Comparison of ENCODE assay signal across 37 cellular contexts in the genomic region with DNA sequence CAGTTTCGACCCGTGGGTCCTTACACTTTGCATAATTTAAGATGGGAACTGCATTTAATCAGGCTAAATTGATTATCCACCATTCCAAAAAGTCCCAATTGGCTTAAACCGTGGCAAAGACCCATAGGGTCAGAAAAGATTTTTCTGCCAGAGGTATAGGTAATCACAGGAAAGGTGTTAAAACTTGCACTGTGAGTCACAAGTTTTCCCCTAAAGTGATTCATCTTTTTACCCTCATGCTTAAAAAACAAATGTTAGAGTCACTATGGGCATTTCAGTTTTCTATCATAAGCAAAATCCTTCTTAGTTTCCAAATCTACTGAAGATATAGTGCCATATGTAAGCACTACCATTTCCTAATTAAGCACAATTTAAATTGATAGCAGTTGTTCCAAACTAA.
"Had no signal": no experiment of that assay in that cellular context is flagged by ENCODE, and none has a peak within 500 bp of the region (broad histone marks: within the 10 kb centered on the region; RNA-seq: fewer than 3 reads in every experiment).

No MANE protein-coding gene starts in this region.

- H3K36me3 Mint-ChIP-seq: activated naive CD8-positive, alpha-beta T cell treated with anti-CD3 and anti-CD28 coated beads for 36 hours had no signal

- ATAC-seq: activated CD8-positive, alpha-beta T cell treated with anti-CD3 and anti-CD28 coated beads for 36 hours; activated T-cell treated with anti-CD3 and anti-CD28 coated beads, Interleukin-2, amount 50 U/mL, for 4 hours; PC-3 had no signal

- H3K4me1 ChIP-seq: ascending aorta, Peyer's patch had no signal

- H3K27me3 Mint-ChIP-seq: activated B cell treated with CpG ODN at 0.5 μM for 24 hours; activated CD8-positive, alpha-beta T cell treated with anti-CD3 and anti-CD28 coated beads for 36 hours; activated naive CD8-positive, alpha-beta T cell treated with anti-CD3 and anti-CD28 coated beads for 36 hours had no signal

- DNase-seq: activated B cell treated with CpG ODN at 0.5 μM for 24 hours; activated CD4-positive, alpha-beta T cell treated with anti-CD3 and anti-CD28 coated beads for 48 hours; activated CD4-positive, alpha-beta T cell treated with anti-CD3 and anti-CD28 coated beads, Interleukin-2, amount 50 U/mL, for 4 hours; activated CD4-positive, CD25-positive, alpha-beta regulatory T cell treated with anti-CD3 and anti-CD28 coated beads, Interleukin-2, amount 50 U/mL, for 72 hours; activated CD8-positive, alpha-beta T cell treated with anti-CD3 and anti-CD28 coated beads for 36 hours; activated effector memory CD4-positive, alpha-beta T cell treated with anti-CD3 and anti-CD28 coated beads, Interleukin-2, amount 50 U/mL, for 16 hours; activated naive CD4-positive, alpha-beta T cell; activated naive CD4-positive, alpha-beta T cell treated with anti-CD3 and anti-CD28 coated beads, Interleukin-2, amount 50 U/mL, for 16 hours; activated naive CD8-positive, alpha-beta T cell treated with anti-CD3 and anti-CD28 coated beads for 36 hours; activated T-cell treated with anti-CD3 and anti-CD28 coated beads, Interleukin-2, amount 50 U/mL, for 4 hours; amygdala; caudate nucleus; cerebellar nuclear complex; Kasumi-1; KG1; MM.1S; MV-4-11; NCI-H1092; NCI-H1436 treated with DMSO at 0.1 percent for 48 hours; NCI-H187; NCI-H2029 treated with DMSO at 0.1 percent for 48 hours; NCI-H2107; NCI-H2171; NCI-H510A; NCI-H526; NCI-H748 treated with DMSO at 0.1 percent for 48 hours; NK-92 treated with Interleukin-12 subunit alpha and Interleukin-12 subunit beta, amount 100 ng/mL, for 24 hours; PC-3; Peyer's patch; Right ventricle myocardium superior; RPMI8226; SW 1271; T-helper 1 cell; T-helper 2 cell; T-helper 9 cell had no signal

- H3K27ac ChIP-seq: ascending aorta, Peyer's patch, VCaP had no signal

- H3K4me1 Mint-ChIP-seq: activated B cell treated with CpG ODN at 0.5 μM for 24 hours; activated naive CD8-positive, alpha-beta T cell treated with anti-CD3 and anti-CD28 coated beads for 36 hours had no signal

- H3K9me3 ChIP-seq: ascending aorta, Peyer's patch had no signal

- H3K36me3 ChIP-seq: ascending aorta, Peyer's patch had no signal

- H3K27ac Mint-ChIP-seq: activated B cell treated with CpG ODN at 0.5 μM for 24 hours; activated CD8-positive, alpha-beta T cell treated with anti-CD3 and anti-CD28 coated beads for 36 hours; activated naive CD8-positive, alpha-beta T cell treated with anti-CD3 and anti-CD28 coated beads for 36 hours had no signal

- H3K4me3 Mint-ChIP-seq: activated B cell treated with CpG ODN at 0.5 μM for 24 hours; activated CD8-positive, alpha-beta T cell treated with anti-CD3 and anti-CD28 coated beads for 36 hours; activated naive CD8-positive, alpha-beta T cell treated with anti-CD3 and anti-CD28 coated beads for 36 hours; activated T-cell treated with anti-CD3 and anti-CD28 coated beads, Interleukin-2, amount 50 U/mL, for 4 hours had no signal

- H3K4me3 ChIP-seq: ascending aorta, Peyer's patch had no signal

- H3K27me3 ChIP-seq: ascending aorta, Peyer's patch had no signal

- H3K9me3 Mint-ChIP-seq: activated B cell treated with CpG ODN at 0.5 μM for 24 hours; activated CD8-positive, alpha-beta T cell treated with anti-CD3 and anti-CD28 coated beads for 36 hours; activated naive CD8-positive, alpha-beta T cell treated with anti-CD3 and anti-CD28 coated beads for 36 hours; activated T-cell treated with anti-CD3 and anti-CD28 coated beads, Interleukin-2, amount 50 U/mL, for 4 hours had no signal
